ENCODE assay signal across 9 cellular contexts in the genomic region with DNA sequence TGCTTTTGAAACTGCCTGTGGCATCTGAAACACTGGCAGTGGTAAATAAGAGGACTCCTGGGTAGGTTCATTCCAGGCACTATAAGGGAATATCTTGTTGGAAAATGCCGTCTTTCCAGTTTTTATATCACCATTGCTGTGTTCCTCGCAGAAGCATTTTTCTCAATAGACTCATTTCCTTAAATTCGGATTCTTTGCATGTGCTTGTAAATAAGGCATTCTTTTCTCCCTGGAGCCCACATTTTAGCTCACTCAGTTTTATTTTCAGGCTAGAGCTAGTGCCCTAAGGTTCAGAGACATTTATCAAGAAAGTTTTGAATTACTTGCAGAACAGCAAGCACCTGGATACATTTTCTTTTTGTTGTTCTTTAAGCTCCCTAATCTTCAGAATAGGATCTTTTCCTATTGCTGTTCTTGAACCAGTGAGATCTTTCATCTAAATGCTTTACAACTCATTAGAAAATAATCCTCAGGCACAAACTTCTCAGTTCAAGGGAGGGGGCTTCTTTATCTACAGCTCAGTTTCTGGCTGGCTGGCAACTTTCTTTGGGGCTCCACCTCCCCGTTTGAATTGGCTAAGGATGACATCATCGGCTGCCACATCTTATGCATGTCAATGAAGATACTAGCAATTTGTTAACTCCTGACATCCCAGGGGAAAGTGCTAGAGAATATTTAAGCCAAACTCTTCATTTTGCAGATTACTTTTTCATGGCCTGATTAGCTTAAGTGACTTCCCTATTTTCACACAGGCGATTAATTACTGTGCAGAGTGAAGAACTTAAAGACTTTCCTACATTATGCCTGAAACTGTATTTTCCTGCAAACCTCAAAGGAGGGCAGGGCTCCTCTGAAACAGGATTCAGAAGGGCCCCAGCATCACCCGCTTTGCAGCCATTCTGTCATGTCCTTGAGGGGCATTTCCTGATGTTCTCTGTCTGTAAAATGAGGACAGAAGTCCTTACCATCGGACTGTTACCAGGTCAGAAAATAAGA.
A peak's percentile ranks its signal among the peaks of the same experiment; 100 is the strongest.
DNase-seq lines count a peak whose midpoint lies in the region; ATAC-seq and TF ChIP-seq lines count a peak whose summit lies in the region.
"Had no signal": no experiment of that assay in that cellular context is flagged by ENCODE, and none has a peak within 500 bp of the region (broad histone marks: within the 10 kb centered on the region; RNA-seq: fewer than 3 reads in every experiment).

No MANE protein-coding gene starts in this region.

- peaks cover under 1% of the 10 kb centered on the region for H3K36me3 Mint-ChIP-seq in activated CD8-positive, alpha-beta T cell treated with anti-CD3 and anti-CD28 coated beads for 36 hours (ENCODE audit: low read depth)
- no peaks in the 10 kb centered on the region for H3K36me3 Mint-ChIP-seq in activated CD8-positive, alpha-beta T cell treated with anti-CD3 and anti-CD28 coated beads, Interleukin-2, amount 10 ng/mL, durations not matched to agents 7 days and 5 days (ENCODE audit: low read depth)

- no peaks in the 10 kb centered on the region for H3K9me3 Mint-ChIP-seq in activated CD8-positive, alpha-beta T cell treated with anti-CD3 and anti-CD28 coated beads for 36 hours
- no peaks in the 10 kb centered on the region for H3K9me3 Mint-ChIP-seq in activated CD8-positive, alpha-beta T cell treated with anti-CD3 and anti-CD28 coated beads, Interleukin-2, amount 10 ng/mL, durations not matched to agents 7 days and 5 days (ENCODE audit: insufficient read depth)

- DNase-seq in activated CD8-positive, alpha-beta T cell treated with anti-CD3 and anti-CD28 coated beads for 36 hours = peak; percentile 44
- DNase-seq in activated CD8-positive, alpha-beta T cell treated with anti-CD3 and anti-CD28 coated beads, Interleukin-2, amount 10 ng/mL, durations not matched to agents 7 days and 5 days = no peak
- DNase-seq in globus pallidus (ENCODE audit: low spot score) = peak; percentile 56
- DNase-seq in stimulated activated CD4-positive, alpha-beta T cell treated with anti-CD3 and anti-CD28 coated beads, Interleukin-4, amount 100 ng/mL, for 1 hour = peak; percentile 6
- DNase-seq in SKM-1 (lab: John Stamatoyannopoulos, UW; ENCODE audit: unreplicated experiment) = no peak
- DNase-seq in NK-92 (lab: John Stamatoyannopoulos, UW; ENCODE audit: unreplicated experiment) = no peak
- no peak for DNase-seq in COR-L47 (lab: John Stamatoyannopoulos, UW)
- DNase-seq: Right ventricle myocardium superior had no signal

- POLR2A ChIA-PET in activated CD8-positive, alpha-beta T cell treated with anti-CD3 and anti-CD28 coated beads for 36 hours (lab: Charles Lee) = no interaction called here
- POLR2A ChIA-PET in activated CD8-positive, alpha-beta T cell treated with anti-CD3 and anti-CD28 coated beads, Interleukin-2, amount 10 ng/mL, durations not matched to agents 7 days and 5 days (lab: Charles Lee) = no interaction called here

- ATAC-seq in activated CD8-positive, alpha-beta T cell treated with anti-CD3 and anti-CD28 coated beads for 36 hours = peak; percentile 77
- ATAC-seq in activated CD8-positive, alpha-beta T cell treated with anti-CD3 and anti-CD28 coated beads, Interleukin-2, amount 10 ng/mL, durations not matched to agents 7 days and 5 days = no peak
- ATAC-seq in SK-N-SH treated with all-trans-retinoic acid at 6 μM for 48 hours = peak; percentile 88

- no peaks in the 10 kb centered on the region for H3K27me3 Mint-ChIP-seq in activated CD8-positive, alpha-beta T cell treated with anti-CD3 and anti-CD28 coated beads for 36 hours
- no peaks in the 10 kb centered on the region for H3K27me3 Mint-ChIP-seq in activated CD8-positive, alpha-beta T cell treated with anti-CD3 and anti-CD28 coated beads, Interleukin-2, amount 10 ng/mL, durations not matched to agents 7 days and 5 days (ENCODE audit: low read depth)

- H3K27ac Mint-ChIP-seq in activated CD8-positive, alpha-beta T cell treated with anti-CD3 and anti-CD28 coated beads for 36 hours = no peak overlapping the region
- H3K27ac Mint-ChIP-seq in activated CD8-positive, alpha-beta T cell treated with anti-CD3 and anti-CD28 coated beads, Interleukin-2, amount 10 ng/mL, durations not matched to agents 7 days and 5 days = no peak overlapping the region

- no peak overlapping the region for H3K4me3 Mint-ChIP-seq in activated CD8-positive, alpha-beta T cell treated with anti-CD3 and anti-CD28 coated beads for 36 hours
- no peak overlapping the region for H3K4me3 Mint-ChIP-seq in activated CD8-positive, alpha-beta T cell treated with anti-CD3 and anti-CD28 coated beads, Interleukin-2, amount 10 ng/mL, durations not matched to agents 7 days and 5 days

- CTCF ChIA-PET in activated CD8-positive, alpha-beta T cell treated with anti-CD3 and anti-CD28 coated beads for 36 hours (lab: Charles Lee) = interaction anchor here (1.0 kb wide), 1 partner anchor 11 kb away, joined by 3 read pairs; no protein-coding TSS in a partner anchor
- CTCF ChIA-PET in activated CD8-positive, alpha-beta T cell treated with anti-CD3 and anti-CD28 coated beads, Interleukin-2, amount 10 ng/mL, durations not matched to agents 7 days and 5 days (lab: Charles Lee) = interaction anchor here (0.7 kb wide), 1 partner anchor 255 kb away, joined by 3 read pairs; no protein-coding TSS in a partner anchor

- H3K4me1 Mint-ChIP-seq in activated CD8-positive, alpha-beta T cell treated with anti-CD3 and anti-CD28 coated beads for 36 hours (ENCODE audit: low read depth) = peaks cover 15% of the 10 kb centered on the region
- peaks cover 23% of the 10 kb centered on the region for H3K4me1 Mint-ChIP-seq in activated CD8-positive, alpha-beta T cell treated with anti-CD3 and anti-CD28 coated beads, Interleukin-2, amount 10 ng/mL, durations not matched to agents 7 days and 5 days (ENCODE audit: low read depth)

- no peak for TF ChIP-seq CTCF in activated CD8-positive, alpha-beta T cell treated with anti-CD3 and anti-CD28 coated beads for 36 hours (IDR thresholded peaks at IDR 0.05)

- intact Hi-C loops in activated CD8-positive, alpha-beta T cell treated with anti-CD3 and anti-CD28 coated beads for 36 hours (cut with micrococcal nuclease) = no loop called here

TF ChIP-seq in SK-N-SH treated with all-trans-retinoic acid at 6 μM for 48 hours, 23 proteins besides CTCF, POLR2A, EP300 and RAD21:
- peak; percentile 80 for TF ChIP-seq CREB5 (CRISPR knock-in tag; IDR thresholded peaks at IDR 0.05; ENCODE audit: low read depth)
- no peak for TF ChIP-seq PPARA (CRISPR knock-in tag; IDR thresholded peaks at IDR 0.05; ENCODE audit: borderline replicate concordance)
- no peak for TF ChIP-seq TCF4 (CRISPR knock-in tag; IDR thresholded peaks at IDR 0.05; ENCODE audit: borderline replicate concordance)

Comparison
In these comparisons a context has a peak if more than half of its experiments do, and no peak if none do; other contexts are left out.
1. DNase-seq: peak in activated CD8-positive, alpha-beta T cell treated with anti-CD3 and anti-CD28 coated beads for 36 hours (single experiment), globus pallidus (single experiment) and stimulated activated CD4-positive, alpha-beta T cell treated with anti-CD3 and anti-CD28 coated beads, Interleukin-4, amount 100 ng/mL, for 1 hour (single experiment); none in activated CD8-positive, alpha-beta T cell treated with anti-CD3 and anti-CD28 coated beads, Interleukin-2, amount 10 ng/mL, durations not matched to agents 7 days and 5 days (single experiment), SKM-1 (single experiment), NK-92 (single experiment) and COR-L47 (single experiment).